2 cellular contexts compared by ENCODE assay signal in the genomic region with DNA sequence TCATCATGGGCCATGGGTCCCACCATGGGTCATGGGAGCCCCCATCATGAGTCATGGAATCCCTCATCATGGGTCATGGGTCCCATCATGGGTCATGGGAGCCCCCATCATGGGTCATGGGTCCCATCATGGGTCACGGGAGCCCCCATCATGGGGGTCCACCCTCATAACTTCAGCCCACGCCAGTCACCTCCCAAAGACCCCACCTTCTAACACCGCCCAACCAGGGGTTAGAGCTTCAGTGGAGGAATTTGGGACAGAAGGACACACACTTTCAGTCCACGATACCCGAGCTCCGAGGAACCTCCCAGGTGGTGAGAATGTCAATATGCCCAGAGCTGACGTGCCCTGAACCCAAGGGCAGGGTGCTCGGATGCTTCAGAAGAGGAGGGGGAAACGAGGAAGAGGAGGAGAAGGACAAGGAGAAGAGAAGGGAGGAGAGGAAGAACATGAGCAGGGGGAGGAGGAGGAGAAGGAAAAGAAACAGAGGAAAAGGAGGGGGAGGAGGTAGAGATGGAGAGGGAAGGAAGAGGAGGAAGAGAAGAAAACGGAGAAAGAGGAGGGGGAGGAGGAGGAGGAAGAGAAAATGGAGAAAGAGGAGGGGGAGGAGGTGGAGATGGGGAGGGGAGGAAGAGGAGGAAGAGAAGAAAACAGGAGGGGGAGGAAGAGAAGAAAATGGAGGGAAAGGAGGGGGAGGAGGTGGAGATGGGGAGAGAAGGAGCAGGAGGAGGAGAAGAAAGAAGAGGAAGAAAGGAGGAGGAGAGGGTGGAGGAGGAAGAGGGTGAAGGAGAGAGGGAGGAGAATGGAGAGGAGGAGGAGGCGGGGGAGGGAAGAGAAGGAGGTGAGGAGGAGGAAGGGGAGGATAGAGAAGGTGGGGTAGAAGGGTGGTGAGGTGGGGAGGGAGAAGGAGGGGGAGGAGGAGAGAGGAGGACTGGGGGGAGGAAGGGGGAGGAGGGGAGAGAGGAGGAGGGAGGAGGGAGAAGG.
TF ChIP-seq lines count a peak whose summit lies in the region.

No MANE protein-coding gene starts in this region.

TF ChIP-seq in HCT116, 20 proteins besides CTCF, POLR2A, EP300 and RAD21:
- TF ChIP-seq MAX (IDR thresholded peaks at IDR 0.05): no peak
- TF ChIP-seq ATF3 (IDR thresholded peaks at IDR 0.05): no peak
- no peak for TF ChIP-seq JUND (IDR thresholded peaks at IDR 0.05)
- TF ChIP-seq SRF (IDR thresholded peaks at IDR 0.05; ENCODE audit: low read depth): no peak
- TF ChIP-seq ELF1 (IDR thresholded peaks at IDR 0.05; ENCODE audit: borderline replicate concordance, low read depth): no peak
- TF ChIP-seq EGR1 (IDR thresholded peaks at IDR 0.05; ENCODE audit: low read depth): no peak
- TF ChIP-seq, protein P1, sequence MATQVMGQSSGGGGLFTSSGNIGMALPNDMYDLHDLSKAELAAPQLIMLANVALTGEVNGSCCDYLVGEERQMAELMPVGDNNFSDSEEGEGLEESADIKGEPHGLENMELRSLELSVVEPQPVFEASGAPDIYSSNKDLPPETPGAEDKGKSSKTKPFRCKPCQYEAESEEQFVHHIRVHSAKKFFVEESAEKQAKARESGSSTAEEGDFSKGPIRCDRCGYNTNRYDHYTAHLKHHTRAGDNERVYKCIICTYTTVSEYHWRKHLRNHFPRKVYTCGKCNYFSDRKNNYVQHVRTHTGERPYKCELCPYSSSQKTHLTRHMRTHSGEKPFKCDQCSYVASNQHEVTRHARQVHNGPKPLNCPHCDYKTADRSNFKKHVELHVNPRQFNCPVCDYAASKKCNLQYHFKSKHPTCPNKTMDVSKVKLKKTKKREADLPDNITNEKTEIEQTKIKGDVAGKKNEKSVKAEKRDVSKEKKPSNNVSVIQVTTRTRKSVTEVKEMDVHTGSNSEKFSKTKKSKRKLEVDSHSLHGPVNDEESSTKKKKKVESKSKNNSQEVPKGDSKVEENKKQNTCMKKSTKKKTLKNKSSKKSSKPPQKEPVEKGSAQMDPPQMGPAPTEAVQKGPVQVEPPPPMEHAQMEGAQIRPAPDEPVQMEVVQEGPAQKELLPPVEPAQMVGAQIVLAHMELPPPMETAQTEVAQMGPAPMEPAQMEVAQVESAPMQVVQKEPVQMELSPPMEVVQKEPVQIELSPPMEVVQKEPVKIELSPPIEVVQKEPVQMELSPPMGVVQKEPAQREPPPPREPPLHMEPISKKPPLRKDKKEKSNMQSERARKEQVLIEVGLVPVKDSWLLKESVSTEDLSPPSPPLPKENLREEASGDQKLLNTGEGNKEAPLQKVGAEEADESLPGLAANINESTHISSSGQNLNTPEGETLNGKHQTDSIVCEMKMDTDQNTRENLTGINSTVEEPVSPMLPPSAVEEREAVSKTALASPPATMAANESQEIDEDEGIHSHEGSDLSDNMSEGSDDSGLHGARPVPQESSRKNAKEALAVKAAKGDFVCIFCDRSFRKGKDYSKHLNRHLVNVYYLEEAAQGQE (IDR thresholded peaks at IDR 0.05; ENCODE audit: low read depth): no peak
- TF ChIP-seq CBX3 (IDR thresholded peaks at IDR 0.05; ENCODE audit: low read depth): no peak
- no peak for TF ChIP-seq CEBPB (IDR thresholded peaks at IDR 0.05; ENCODE audit: low read depth)
- TF ChIP-seq SP1 (IDR thresholded peaks at IDR 0.05; ENCODE audit: low read depth): no peak
- TF ChIP-seq SIN3A (IDR thresholded peaks at IDR 0.05; ENCODE audit: low read depth): no peak
- TF ChIP-seq POLR2AphosphoS5 (IDR thresholded peaks at IDR 0.05; ENCODE audit: low read depth, low read length): no peak
- TF ChIP-seq, protein P2, sequence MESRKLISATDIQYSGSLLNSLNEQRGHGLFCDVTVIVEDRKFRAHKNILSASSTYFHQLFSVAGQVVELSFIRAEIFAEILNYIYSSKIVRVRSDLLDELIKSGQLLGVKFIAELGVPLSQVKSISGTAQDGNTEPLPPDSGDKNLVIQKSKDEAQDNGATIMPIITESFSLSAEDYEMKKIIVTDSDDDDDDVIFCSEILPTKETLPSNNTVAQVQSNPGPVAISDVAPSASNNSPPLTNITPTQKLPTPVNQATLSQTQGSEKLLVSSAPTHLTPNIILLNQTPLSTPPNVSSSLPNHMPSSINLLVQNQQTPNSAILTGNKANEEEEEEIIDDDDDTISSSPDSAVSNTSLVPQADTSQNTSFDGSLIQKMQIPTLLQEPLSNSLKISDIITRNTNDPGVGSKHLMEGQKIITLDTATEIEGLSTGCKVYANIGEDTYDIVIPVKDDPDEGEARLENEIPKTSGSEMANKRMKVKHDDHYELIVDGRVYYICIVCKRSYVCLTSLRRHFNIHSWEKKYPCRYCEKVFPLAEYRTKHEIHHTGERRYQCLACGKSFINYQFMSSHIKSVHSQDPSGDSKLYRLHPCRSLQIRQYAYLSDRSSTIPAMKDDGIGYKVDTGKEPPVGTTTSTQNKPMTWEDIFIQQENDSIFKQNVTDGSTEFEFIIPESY (IDR thresholded peaks at IDR 0.05; ENCODE audit: extremely low read depth, insufficient replicate concordance, low read length): no peak
- TF ChIP-seq ZNF274 (IDR thresholded peaks at IDR 0.05; ENCODE audit: low read depth, low read length): no peak
- TF ChIP-seq FOSL1 (IDR thresholded peaks at IDR 0.05; ENCODE audit: low read depth): no peak
- TF ChIP-seq YY1 (IDR thresholded peaks at IDR 0.05; ENCODE audit: extremely low read depth, insufficient replicate concordance, low read depth, low read length): no peak
- no peak for TF ChIP-seq ZFX (IDR thresholded peaks at IDR 0.05)
- no peak for TF ChIP-seq EZH2phosphoT487 (IDR thresholded peaks at IDR 0.05; ENCODE audit: borderline replicate concordance)
- TF ChIP-seq TCF7L2 (IDR thresholded peaks at IDR 0.05; ENCODE audit: borderline replicate concordance, extremely low read depth, insufficient read depth, insufficient read length): no peak
TF ChIP-seq in HCT116: peak in this region for 0.

TF ChIP-seq in SK-N-SH, 30 proteins besides CTCF, POLR2A, EP300 and RAD21:
- TF ChIP-seq RCOR1 (IDR thresholded peaks at IDR 0.05; ENCODE audit: low read length) (no peak), GABPA (IDR thresholded peaks at IDR 0.05; ENCODE audit: low read depth) (no peak), NFIC (IDR thresholded peaks at IDR 0.05; ENCODE audit: borderline replicate concordance) (no peak), TEAD4 (IDR thresholded peaks at IDR 0.05; ENCODE audit: borderline replicate concordance, insufficient read depth) (no peak), JUND (IDR thresholded peaks at IDR 0.05) (no peak), MXI1 (IDR thresholded peaks at IDR 0.05; ENCODE audit: low read depth, low read length) (no peak), SIN3A (IDR thresholded peaks at IDR 0.05; ENCODE audit: borderline replicate concordance, low read depth, low read length) (no peak), RFX5 (IDR thresholded peaks at IDR 0.05; ENCODE audit: low read length) (no peak), GATA2 (CRISPR knock-in tag; IDR thresholded peaks at IDR 0.05) (no peak), FOSL2 (IDR thresholded peaks at IDR 0.05; ENCODE audit: borderline replicate concordance, low read depth) (no peak), IRF3 (IDR thresholded peaks at IDR 0.05; ENCODE audit: low read depth, low read length) (no peak)
- TF ChIP-seq, protein P3, sequence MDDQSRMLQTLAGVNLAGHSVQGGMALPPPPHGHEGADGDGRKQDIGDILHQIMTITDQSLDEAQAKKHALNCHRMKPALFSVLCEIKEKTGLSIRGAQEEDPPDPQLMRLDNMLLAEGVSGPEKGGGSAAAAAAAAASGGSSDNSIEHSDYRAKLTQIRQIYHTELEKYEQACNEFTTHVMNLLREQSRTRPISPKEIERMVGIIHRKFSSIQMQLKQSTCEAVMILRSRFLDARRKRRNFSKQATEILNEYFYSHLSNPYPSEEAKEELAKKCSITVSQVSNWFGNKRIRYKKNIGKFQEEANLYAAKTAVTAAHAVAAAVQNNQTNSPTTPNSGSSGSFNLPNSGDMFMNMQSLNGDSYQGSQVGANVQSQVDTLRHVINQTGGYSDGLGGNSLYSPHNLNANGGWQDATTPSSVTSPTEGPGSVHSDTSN (IDR thresholded peaks at IDR 0.05): no peak
- TF ChIP-seq, protein P1 (IDR thresholded peaks at IDR 0.05; ENCODE audit: low read depth, low read length): no peak
- TF ChIP-seq, protein P4, sequence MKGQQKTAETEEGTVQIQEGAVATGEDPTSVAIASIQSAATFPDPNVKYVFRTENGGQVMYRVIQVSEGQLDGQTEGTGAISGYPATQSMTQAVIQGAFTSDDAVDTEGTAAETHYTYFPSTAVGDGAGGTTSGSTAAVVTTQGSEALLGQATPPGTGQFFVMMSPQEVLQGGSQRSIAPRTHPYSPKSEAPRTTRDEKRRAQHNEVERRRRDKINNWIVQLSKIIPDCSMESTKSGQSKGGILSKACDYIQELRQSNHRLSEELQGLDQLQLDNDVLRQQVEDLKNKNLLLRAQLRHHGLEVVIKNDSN (IDR thresholded peaks at IDR 0.05; ENCODE audit: borderline replicate concordance, low read depth): no peak
